In genomic region chr14:63727736-63728728, GRCh38 we compare ENCODE assay signal across 1 cellular context.
TF ChIP-seq lines count a peak whose summit lies in the region.

Gene SGPP1, minus strand, starts transcription at chr14:63728065. Its CDS starts 121 bp downstream, at chr14:63727944.

TF ChIP-seq in K562, 482 proteins besides CTCF, POLR2A, EP300 and RAD21 (continued from another document and continues in another):
- TF ChIP-seq STAT5B (CRISPR knock-in tag; IDR thresholded peaks at IDR 0.05) (no peak), BACH1 (tag; IDR thresholded peaks at IDR 0.05) (no peak), HOMEZ (CRISPR knock-in tag; IDR thresholded peaks at IDR 0.05) (no peak), PML (IDR thresholded peaks at IDR 0.05; ENCODE audit: low read length) (no peak), MGA (IDR thresholded peaks at IDR 0.05) (0 out of 2 replicates have a peak, but pooled peaks have one; percentile 18), KDM4B (IDR thresholded peaks at IDR 0.05; ENCODE audit: borderline replicate concordance in 2 of 2, low read depth in 1 of 2) (no peak), ELF2 (CRISPR knock-in tag; IDR thresholded peaks at IDR 0.05) (no peak), ZNF584 (CRISPR knock-in tag; IDR thresholded peaks at IDR 0.05; ENCODE audit: low read depth) (no peak), MEIS2 (IDR thresholded peaks at IDR 0.05; ENCODE audit: partially characterized antibody) (no peak), SMAD4 (CRISPR knock-in tag; conservative IDR thresholded peaks at IDR 0.05) (peak; percentile 21; the same call in 1 of the 2 replicates), HNRNPH1 (optimal IDR thresholded peaks at IDR 0.05; ENCODE audit: low read depth, low read length) (no peak), PRDM10 (IDR thresholded peaks at IDR 0.05; ENCODE audit: partially characterized antibody) (no peak), ZFP36 (IDR thresholded peaks at IDR 0.05; ENCODE audit: low read depth, low read length, partially characterized antibody) (no peak), SIN3B (IDR thresholded peaks at IDR 0.05; ENCODE audit: low read depth) (no peak), PHF8 (IDR thresholded peaks at IDR 0.05; ENCODE audit: borderline replicate concordance, low read length) (peak; percentile 65; the same call in 1 of the 2 replicates), USF2 (CRISPR knock-in tag; IDR thresholded peaks at IDR 0.05) (no peak), ZNF12 (CRISPR knock-in tag; IDR thresholded peaks at IDR 0.05) (no peak; the same call in 1 of the 2 replicates), ZFP91 (CRISPR knock-in tag; IDR thresholded peaks at IDR 0.05) (no peak), MEF2A (IDR thresholded peaks at IDR 0.05; ENCODE audit: control insufficient read depth, low read depth, low read length) (no peak), MTF1 (CRISPR knock-in tag; IDR thresholded peaks at IDR 0.05; ENCODE audit: borderline replicate concordance) (no peak), RFX7 (CRISPR knock-in tag; IDR thresholded peaks at IDR 0.05) (no peak), POLR2H (tag; IDR thresholded peaks at IDR 0.05; ENCODE audit: low read depth) (no peak), NFIC (IDR thresholded peaks at IDR 0.05) (peak; percentile 70), ZNF277 (CRISPR knock-in tag; IDR thresholded peaks at IDR 0.05; ENCODE audit: borderline replicate concordance) (no peak), GABPA (tag; conservative IDR thresholded peaks at IDR 0.05; ENCODE audit: low read depth) (peak; percentile 47; the same call in 1 of the 2 replicates), MBD1 (CRISPR knock-in tag; IDR thresholded peaks at IDR 0.05) (0 out of 2 replicates have a peak, but pooled peaks have one; percentile 62), ZNF133 (CRISPR knock-in tag; IDR thresholded peaks at IDR 0.05) (no peak), NCOA6 (IDR thresholded peaks at IDR 0.05) (peak; percentile 75), LCOR (CRISPR knock-in tag; IDR thresholded peaks at IDR 0.05) (0 out of 2 replicates have a peak, but pooled peaks have one; percentile 20), TAF1 (IDR thresholded peaks at IDR 0.05; ENCODE audit: control insufficient read depth, extremely low read depth, insufficient read depth, low read length, severe bottlenecking) (peak; percentile 27), POU5F1 (IDR thresholded peaks at IDR 0.05; ENCODE audit: borderline replicate concordance, low read depth, low read length, partially characterized antibody) (no peak), TBP (optimal IDR thresholded peaks at IDR 0.05; ENCODE audit: low read depth, low read length) (peak; percentile 16), HMGXB4 (CRISPR knock-in tag; IDR thresholded peaks at IDR 0.05) (0 out of 2 replicates have a peak, but pooled peaks have one; percentile 40)
